In the genomic region with DNA sequence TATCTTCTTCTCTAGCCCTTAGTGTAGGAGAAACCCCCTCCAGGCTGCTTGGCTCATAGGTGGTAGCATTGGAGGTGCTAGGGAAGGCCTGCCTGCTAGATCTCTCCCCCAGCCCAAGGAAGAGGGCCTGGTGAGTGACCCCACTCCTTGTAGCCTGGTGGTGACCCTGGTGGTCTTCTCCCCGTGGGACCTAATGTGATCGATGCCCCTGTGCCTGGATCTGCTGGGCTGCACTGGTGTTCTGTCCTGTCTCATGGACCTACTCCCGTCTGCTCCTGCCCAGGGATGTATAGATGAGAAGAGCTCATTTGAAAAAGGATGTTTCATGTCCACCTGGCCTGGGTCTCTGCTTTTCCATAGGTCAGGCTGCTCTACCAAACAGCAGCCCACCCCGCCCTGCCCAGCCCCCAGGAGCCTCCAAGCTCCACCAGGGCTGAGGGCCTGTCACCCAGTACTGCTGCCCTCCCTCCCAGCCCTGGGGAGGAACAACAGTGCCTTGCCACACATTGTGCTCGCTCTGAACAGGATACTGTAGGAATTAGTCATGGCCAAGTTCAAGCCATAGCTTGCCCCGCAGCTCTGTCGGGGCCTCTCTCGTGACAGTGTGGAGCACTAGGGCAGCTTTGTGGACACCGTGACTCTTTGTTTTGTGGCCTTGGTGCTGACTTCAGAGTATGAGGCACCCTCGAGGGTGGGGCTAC, we compare ENCODE assay signal across 14 cellular contexts. TPM values are rescaled to one million over a fixed set of nuclear protein-coding genes. Genes with fewer than 3 reads are reported as not detected.
DNase-seq lines count a peak whose midpoint lies in the region; ATAC-seq and TF ChIP-seq lines count a peak whose summit lies in the region.
"Had no signal": no experiment of that assay in that cellular context is flagged by ENCODE, and none has a peak within 500 bp of the region (broad histone marks: within the 10 kb centered on the region; RNA-seq: fewer than 3 reads in every experiment).

No MANE protein-coding gene starts in this region.

- TF ChIP-seq CTCF in mammary epithelial cell (conservative IDR thresholded peaks at IDR 0.05 in 1 of 2, IDR thresholded peaks at IDR 0.05 in 1 of 2; ENCODE audit: extremely low read depth in 1 of 2, insufficient read depth in 1 of 2, low read depth in 1 of 2, low read length in 2 of 2) (peak in 1 of 2 donors; percentile 8), endothelial cell (IDR thresholded peaks at IDR 0.05; ENCODE audit: unreplicated experiment) (no peak)

- H3K9me3 ChIP-seq in mammary epithelial cell (replicated peaks; ENCODE audit: insufficient read depth, low read length), result no peaks in the 10 kb centered on the region

- dilution Hi-C loops in mammary epithelial cell (cut with HindIII; ENCODE audit: low sequenced_read_pairs), result no loop called here

- no peaks in the 10 kb centered on the region for H3K9me3 Mint-ChIP-seq in endothelial cell (ENCODE audit: unreplicated experiment)
- H3K9me3 Mint-ChIP-seq: natural killer cell treated with Interleukin-12 subunit alpha and Interleukin-12 subunit beta and Interleukin-15 and Interleukin-18, amount 100 ng/mL, for 72 hours had no signal

- H3K4me3 ChIP-seq in mammary epithelial cell (replicated peaks in 1 of 3; ENCODE audit: insufficient read depth in 1 of 3, low read depth in 2 of 3, low read length in 3 of 3), result peak overlapping the region in 2 of 3 experiments; percentile 19 to 32

- H3K36me3 ChIP-seq in mammary epithelial cell (ENCODE audit: insufficient read depth, low read length), result peaks cover 13% of the 10 kb centered on the region

- intact Hi-C loops in mammary epithelial cell (cut with micrococcal nuclease), result loop anchor here (2.0 kb wide), 1 partner anchor 20 kb away; a partner anchor contains a TSS

- H4K20me1 ChIP-seq in mammary epithelial cell (ENCODE audit: insufficient read depth, low read length), result no peaks in the 10 kb centered on the region

- in situ Hi-C loops in mammary epithelial cell (cut with MboI; ENCODE audit: low sequenced_read_pairs in 2 of 2), result no loop called here

- WGBS in mammary epithelial cell (ENCODE audit: low coverage, missing lambda C conversion rate), result 21% methylated on average over 8 of the region's 10 CpGs

- H3K4me2 ChIP-seq in mammary epithelial cell (ENCODE audit: insufficient read depth, low read depth, low read length), result peak overlapping the region; percentile 67

- peak overlapping the region; percentile 79 for H2AFZ ChIP-seq in mammary epithelial cell (ENCODE audit: low read depth, low read length)

- no peaks in the 10 kb centered on the region for H3K4me1 Mint-ChIP-seq in endothelial cell (ENCODE audit: unreplicated experiment)

- no peaks in the 10 kb centered on the region for H3K27me3 ChIP-seq in mammary epithelial cell (ENCODE audit: insufficient read depth, low read length)

- H3K36me3 Mint-ChIP-seq in endothelial cell (ENCODE audit: low read depth, unreplicated experiment), result no peaks in the 10 kb centered on the region
- H3K36me3 Mint-ChIP-seq: natural killer cell treated with Interleukin-12 subunit alpha and Interleukin-12 subunit beta and Interleukin-15 and Interleukin-18, amount 100 ng/mL, for 72 hours had no signal

- H3K9ac ChIP-seq in mammary epithelial cell (ENCODE audit: insufficient read depth, low read length), result peak overlapping the region; percentile 33

- H3K4me3 Mint-ChIP-seq in endothelial cell (ENCODE audit: unreplicated experiment), result no peak overlapping the region
- H3K4me3 Mint-ChIP-seq: natural killer cell treated with Interleukin-12 subunit alpha and Interleukin-12 subunit beta and Interleukin-15 and Interleukin-18, amount 100 ng/mL, for 72 hours had no signal

- H3K27me3 Mint-ChIP-seq in endothelial cell (ENCODE audit: unreplicated experiment), result peaks cover 19% of the 10 kb centered on the region
- H3K27me3 Mint-ChIP-seq: natural killer cell treated with Interleukin-12 subunit alpha and Interleukin-12 subunit beta and Interleukin-15 and Interleukin-18, amount 100 ng/mL, for 72 hours had no signal

- ATAC-seq in HG02981 (IDR thresholded peaks at IDR 0.05; ENCODE audit: unreplicated experiment) (no peak), HG03565 (IDR thresholded peaks at IDR 0.05; ENCODE audit: unreplicated experiment) (no peak)
- ATAC-seq: natural killer cell treated with Interleukin-12 subunit alpha and Interleukin-12 subunit beta and Interleukin-15 and Interleukin-18, amount 100 ng/mL, for 72 hours had no signal

- no TSS peak for BruUV-seq in mammary epithelial cell (replicated peaks; lab: Mats Ljungman, UMichigan)

- CTCF ChIA-PET in mammary epithelial cell (lab: Charles Lee; ENCODE audit: low non-redundant PET), result interaction anchor here (0.5 to 0.9 kb wide), 2 partner anchors 34 to 112 kb away, joined by 3 to 4 read pairs; no protein-coding TSS in a partner anchor

- DNase-seq in AG08395 (ENCODE audit: low spot score), result peak; percentile 66
- peak; percentile 39 for DNase-seq in HS-27A (ENCODE audit: low read depth)
- peak; percentile 97 for DNase-seq in mammary epithelial cell
- DNase-seq in lung microvascular endothelial cell (ENCODE audit: low read depth in 2 of 2), result peak; percentile 61 to 93
- no peak for DNase-seq in DMS 273 treated with DMSO at 0.1 percent for 48 hours (lab: John Stamatoyannopoulos, UW)
- no peak for DNase-seq in endothelial cell (ENCODE audit: low spot score)
- DNase-seq: activated CD4-positive, alpha-beta T cell treated with anti-CD3 and anti-CD28 coated beads, Interleukin-2, amount 50 U/mL, for 48 hours; amygdala; hippocampal formation; NCI-H2081 had no signal

- peaks cover 23% of the 10 kb centered on the region for H3K4me1 ChIP-seq in mammary epithelial cell (ENCODE audit: insufficient read depth, low read length)

- peak overlapping the region; percentile 87 for H3K27ac ChIP-seq in mammary epithelial cell (ENCODE audit: insufficient read depth, low read depth, low read length)
- H3K27ac ChIP-seq: C4-2B had no signal

- no peak overlapping the region for H3K27ac Mint-ChIP-seq in endothelial cell (ENCODE audit: unreplicated experiment)
- H3K27ac Mint-ChIP-seq: natural killer cell treated with Interleukin-12 subunit alpha and Interleukin-12 subunit beta and Interleukin-15 and Interleukin-18, amount 100 ng/mL, for 72 hours had no signal

- H3K79me2 ChIP-seq in mammary epithelial cell (ENCODE audit: insufficient read depth, low read length), result peaks cover 12% of the 10 kb centered on the region

RNA-seq across cellular contexts. Expression of a gene that starts 19.7 kb away (rescaled TPM):
- total RNA-seq in mammary epithelial cell (10 to 100 TPM; 34.8 to 85.5 TPM), lung microvascular endothelial cell (0.20 and 0.87 TPM in 2 replicates), endothelial cell (ENCODE audit: unreplicated experiment) (0.49 TPM)
- polyA plus RNA-seq in mammary epithelial cell, result 80.3 TPM
- 76.7 TPM for polyA minus RNA-seq in mammary epithelial cell

RNA-seq across cellular contexts. Expression of a gene that starts 28.7 kb away (rescaled TPM):
- total RNA-seq in mammary epithelial cell (10 to 100 TPM; 15.0 to 17.5 TPM), lung microvascular endothelial cell (14.4 and 17.9 TPM in 2 replicates), endothelial cell (ENCODE audit: unreplicated experiment) (11.4 TPM)
- 25.6 TPM for polyA plus RNA-seq in mammary epithelial cell
- polyA minus RNA-seq in mammary epithelial cell, result 0.31 TPM

Comparison
In these comparisons a context has a peak if more than half of its experiments do, and no peak if none do; other contexts are left out.
1. DNase-seq: peak in AG08395 (single experiment), HS-27A (single experiment), mammary epithelial cell (single experiment) and lung microvascular endothelial cell (2 of 2); none in DMS 273 treated with DMSO at 0.1 percent for 48 hours (single experiment) and endothelial cell (single experiment).
2. RNA of a gene that starts 19.7 kb away (total RNA-seq): 34.8 to 85.5 TPM in mammary epithelial cell; 0.49 TPM in endothelial cell (single experiment) and 0.20 to 0.87 TPM in lung microvascular endothelial cell; every median in the first group is over 10 times any median in the second.